ENCODE assay signal across 8 cellular contexts in genomic region chr19:4367781-4368127, GRCh38. TPM values are rescaled to one million over a fixed set of nuclear protein-coding genes. Genes with fewer than 3 reads are reported as not detected.
DNase-seq lines count a peak whose midpoint lies in the region; FAIRE-seq lines count a peak whose summit lies in the region.

No MANE protein-coding gene starts in this region.

- peak overlapping the region; percentile 5 for H3K9ac ChIP-seq in skeletal muscle satellite cell (ENCODE audit: low read depth, low read length)

- no peak overlapping the region for H3K4me3 ChIP-seq in skeletal muscle satellite cell (ENCODE audit: low read length)

- peak; percentile 12 for FAIRE-seq in GM18507 (lab: Jason Lieb, UNC)

- H3K4me1 ChIP-seq in skeletal muscle satellite cell (ENCODE audit: control insufficient read depth, insufficient read depth, low read length), result peaks cover 53% of the 10 kb centered on the region

- CTCF ChIA-PET in activated CD4-positive, alpha-beta memory T cell treated with anti-CD3 and anti-CD28 coated beads for 36 hours (lab: Charles Lee), result interaction anchor here (1.8 kb wide), 1 partner anchor 33 kb away, joined by 6 read pairs; the partner anchor contains the start of gene SH3GL1

- H3K36me3 ChIP-seq in skeletal muscle satellite cell (ENCODE audit: insufficient read depth, low read length), result peaks cover 55% of the 10 kb centered on the region

- H3K27ac Mint-ChIP-seq in activated CD4-positive, alpha-beta memory T cell treated with anti-CD3 and anti-CD28 coated beads for 36 hours, result peak overlapping the region; percentile 95

- H3K27me3 Mint-ChIP-seq in activated CD4-positive, alpha-beta memory T cell treated with anti-CD3 and anti-CD28 coated beads for 36 hours, result no peaks in the 10 kb centered on the region

- intact Hi-C loops in activated CD4-positive, alpha-beta memory T cell treated with anti-CD3 and anti-CD28 coated beads for 36 hours (cut with micrococcal nuclease), result no loop called here

- no peaks in the 10 kb centered on the region for H3K27me3 ChIP-seq in skeletal muscle satellite cell (ENCODE audit: control insufficient read depth, insufficient read depth, low read length)

- POLR2A ChIA-PET in activated CD4-positive, alpha-beta memory T cell treated with anti-CD3 and anti-CD28 coated beads for 36 hours (lab: Charles Lee), result no interaction called here

- H3K4me2 ChIP-seq in skeletal muscle satellite cell (ENCODE audit: low read length), result peak overlapping the region; percentile 46

- H3K9me3 Mint-ChIP-seq in activated CD4-positive, alpha-beta memory T cell treated with anti-CD3 and anti-CD28 coated beads for 36 hours, result no peaks in the 10 kb centered on the region

- H3K4me1 Mint-ChIP-seq in activated CD4-positive, alpha-beta memory T cell treated with anti-CD3 and anti-CD28 coated beads for 36 hours (ENCODE audit: low read depth), result peaks cover 38% of the 10 kb centered on the region

- DNase-seq in GM18507 (ENCODE audit: extremely low spot score, insufficient read length, low read depth) (no peak), germinal center (ENCODE audit: low spot score) (peak; percentile 31), NCI-H1105 (lab: John Stamatoyannopoulos, UW) (no peak), NCI-H510A treated with DMSO at 0.1 percent for 48 hours (lab: John Stamatoyannopoulos, UW) (no peak), NCI-H748 (lab: John Stamatoyannopoulos, UW; ENCODE audit: unreplicated experiment) (no peak), GOT3 (lab: John Stamatoyannopoulos, UW) (no peak)
- no peak for DNase-seq in activated CD4-positive, alpha-beta memory T cell treated with anti-CD3 and anti-CD28 coated beads for 36 hours

- H3K9me3 ChIP-seq in skeletal muscle satellite cell (replicated peaks; ENCODE audit: low read length), result no peaks in the 10 kb centered on the region

- no peak overlapping the region for H3K4me3 Mint-ChIP-seq in activated CD4-positive, alpha-beta memory T cell treated with anti-CD3 and anti-CD28 coated beads for 36 hours

- peaks cover 3% of the 10 kb centered on the region for H3K36me3 Mint-ChIP-seq in activated CD4-positive, alpha-beta memory T cell treated with anti-CD3 and anti-CD28 coated beads for 36 hours

RNA-seq across cellular contexts. Expression of gene MPND, which starts 24.4 kb away (rescaled TPM):
- 10 to 100 TPM; 19.6 to 22.6 TPM for total RNA-seq in activated CD4-positive, alpha-beta memory T cell treated with anti-CD3 and anti-CD28 coated beads for 36 hours
- total RNA-seq in skeletal muscle satellite cell (2012; rRNA removed), result 3.7 and 4.8 TPM in 2 replicates

RNA-seq across cellular contexts. Expression of gene STAP2, which starts 29.1 kb away (rescaled TPM):
- total RNA-seq in activated CD4-positive, alpha-beta memory T cell treated with anti-CD3 and anti-CD28 coated beads for 36 hours, result 1 to 10 TPM; 9.1 to 9.4 TPM
- 2.0 and 2.5 TPM in 2 replicates for total RNA-seq in skeletal muscle satellite cell (2012; rRNA removed)

RNA-seq across cellular contexts. Expression of gene SH3GL1, which starts 32.6 kb away (rescaled TPM):
- total RNA-seq in activated CD4-positive, alpha-beta memory T cell treated with anti-CD3 and anti-CD28 coated beads for 36 hours, result 10 to 100 TPM; 38.1 to 42.0 TPM
- total RNA-seq in skeletal muscle satellite cell (2012; rRNA removed), result 91.8 and 122 TPM in 2 replicates

RNA-seq across cellular contexts. Expression of gene CHAF1A, which starts 34.7 kb away (rescaled TPM):
- 10 to 100 TPM; 61.6 to 63.5 TPM for total RNA-seq in activated CD4-positive, alpha-beta memory T cell treated with anti-CD3 and anti-CD28 coated beads for 36 hours
- total RNA-seq in skeletal muscle satellite cell (2012; rRNA removed), result 9.8 and 17.2 TPM in 2 replicates
